ENCODE assay signal across 8 cellular contexts in the genomic region with DNA sequence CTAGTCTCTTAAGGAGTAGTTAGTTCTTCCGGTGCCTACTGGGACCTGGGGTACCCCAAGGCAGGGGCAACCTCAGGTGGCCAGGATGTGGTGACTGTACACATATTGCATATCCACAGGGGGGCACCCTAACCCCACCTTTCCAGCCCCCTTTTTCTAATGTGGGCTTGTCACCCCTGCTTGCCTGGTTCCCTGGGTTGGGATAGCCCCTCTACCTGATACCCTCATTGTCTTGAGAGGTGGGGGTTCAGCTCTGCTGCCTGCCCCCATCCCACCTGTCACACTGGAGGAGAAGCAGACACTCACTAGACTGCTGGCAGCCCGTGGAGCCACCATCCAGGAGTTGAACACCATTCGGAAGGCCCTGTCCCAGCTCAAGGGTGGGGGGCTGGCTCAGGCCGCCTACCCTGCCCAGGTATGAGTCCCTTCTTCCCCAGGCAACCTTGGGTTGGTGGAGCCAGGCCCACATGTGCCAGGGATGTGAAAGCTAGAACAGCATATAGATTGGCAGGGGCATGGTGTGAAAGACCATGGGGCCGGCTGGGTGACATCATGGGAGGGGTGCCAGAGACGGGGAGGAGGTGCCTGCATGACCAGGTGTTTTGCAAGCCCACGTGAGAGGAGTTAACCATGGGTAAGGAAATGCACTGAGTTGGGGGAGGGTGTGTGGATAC. TPM values are rescaled to one million over a fixed set of nuclear protein-coding genes. Genes with fewer than 3 reads are reported as not detected.
DNase-seq lines count a peak whose midpoint lies in the region; ATAC-seq and TF ChIP-seq lines count a peak whose summit lies in the region.

No MANE protein-coding gene starts in this region.

- H3K27ac Mint-ChIP-seq in endothelial cell (ENCODE audit: unreplicated experiment): no peak overlapping the region

- H3K27me3 Mint-ChIP-seq in endothelial cell (ENCODE audit: unreplicated experiment): peaks cover 8% of the 10 kb centered on the region

- H3K27ac ChIP-seq in VCaP: no peak overlapping the region

- H3K4me3 Mint-ChIP-seq in endothelial cell (ENCODE audit: unreplicated experiment): no peak overlapping the region

- no peaks in the 10 kb centered on the region for H3K9me3 Mint-ChIP-seq in endothelial cell (ENCODE audit: unreplicated experiment)

- H3K36me3 Mint-ChIP-seq in endothelial cell (ENCODE audit: low read depth, unreplicated experiment): peaks cover 8% of the 10 kb centered on the region

- TF ChIP-seq CTCF in GM12874 (IDR thresholded peaks at IDR 0.05; ENCODE audit: insufficient read depth, low read depth, low read length) (peak; percentile 62), VCaP (conservative IDR thresholded peaks at IDR 0.05) (peak; percentile 60), endothelial cell (IDR thresholded peaks at IDR 0.05; ENCODE audit: unreplicated experiment) (peak; percentile 32)

- DNase-seq in 8988T: peak; percentile 71
- DNase-seq in endothelial cell (ENCODE audit: low spot score): peak; percentile 56
- DNase-seq in stimulated activated CD4-positive, alpha-beta T cell treated with anti-CD3 and anti-CD28 coated beads, Interleukin-2, amount 100 ng/mL, for 24 hours: peak; percentile 38 to 48

- peaks cover 15% of the 10 kb centered on the region for H3K4me1 Mint-ChIP-seq in endothelial cell (ENCODE audit: unreplicated experiment)

- ATAC-seq in HG03565 (IDR thresholded peaks at IDR 0.05; ENCODE audit: unreplicated experiment): no peak
- no peak for ATAC-seq in HG03439 (IDR thresholded peaks at IDR 0.05; ENCODE audit: unreplicated experiment)
- ATAC-seq in GM19328 (IDR thresholded peaks at IDR 0.05; ENCODE audit: unreplicated experiment): no peak

RNA-seq across cellular contexts. Expression of gene GLYCTK, which starts 4.0 kb away (rescaled TPM):
- total RNA-seq in endothelial cell (ENCODE audit: unreplicated experiment): 22.4 TPM

RNA-seq across cellular contexts. Expression of gene WDR82, which starts 13.2 kb away (rescaled TPM):
- total RNA-seq in endothelial cell (ENCODE audit: unreplicated experiment): 72.3 TPM

RNA-seq across cellular contexts. Expression of gene DNAH1, which starts 24.5 kb away (rescaled TPM):
- 3.3 TPM for total RNA-seq in endothelial cell (ENCODE audit: unreplicated experiment)

RNA-seq across cellular contexts. Expression of gene PPM1M, which starts 46.1 kb away (rescaled TPM):
- total RNA-seq in endothelial cell (ENCODE audit: unreplicated experiment): 15.0 TPM

RNA-seq across cellular contexts. Expression of gene TWF2, which starts 52.7 kb away (rescaled TPM):
- 85.3 TPM for total RNA-seq in endothelial cell (ENCODE audit: unreplicated experiment)
